10 cellular contexts compared by ENCODE assay signal in genomic region chr7:47380325-47381131, GRCh38.
DNase-seq lines count a peak whose midpoint lies in the region; ATAC-seq, FAIRE-seq and TF ChIP-seq lines count a peak whose summit lies in the region.
"Had no signal": no experiment of that assay in that cellular context is flagged by ENCODE, and none has a peak within 500 bp of the region (broad histone marks: within the 10 kb centered on the region; RNA-seq: fewer than 3 reads in every experiment).

No MANE protein-coding gene starts in this region.

- H3K36me3 ChIP-seq in HepG2 (replicated peaks in 1 of 2; ENCODE audit: control insufficient read depth in 1 of 2, insufficient read depth in 2 of 2, low read length in 2 of 2), result peaks cover 23 to 86% of the 10 kb centered on the region in 2 experiments
- H3K36me3 ChIP-seq in upper lobe of left lung, result no peaks in the 10 kb centered on the region

- CTCF ChIA-PET in HepG2 (lab: Yijun Ruan, JAX; ENCODE audit: low intra/inter-chr PET ratio, low total read pairs), result no interaction called here

- H3K4me1 ChIP-seq in HepG2 (ENCODE audit: insufficient read depth, low read length) (peaks cover 53% of the 10 kb centered on the region), upper lobe of left lung (peaks cover 5 to 21% (median 14%) of the 10 kb centered on the region in 4 donors)

- in situ Hi-C loops in HepG2 (cut with HindIII; ENCODE audit: extremely low pct_ligation_motif_present, low pct_unique_long_range_greater_than_20kb), result no loop called here

- no peak for TF ChIP-seq RAD21 in HepG2 (CRISPR knock-in tag; IDR thresholded peaks at IDR 0.05)

- H3K9me3 ChIP-seq in HepG2 (ENCODE audit: low read length) (no peaks in the 10 kb centered on the region), upper lobe of left lung (no peaks in the 10 kb centered on the region), T-helper 17 cell (ENCODE audit: control insufficient read depth, low read length, poor library complexity, severe bottlenecking) (no peaks in the 10 kb centered on the region)

- intact Hi-C loops in HepG2 (cut with micrococcal nuclease; ENCODE audit: unreplicated experiment), result loop anchor here (10.0 kb wide), 1 partner anchor 116 kb away; no protein-coding TSS in a partner anchor

- peaks cover 52% of the 10 kb centered on the region for H4K20me1 ChIP-seq in HepG2 (ENCODE audit: insufficient read depth, low read length)

- H3K4me3 ChIP-seq in coronary artery (peak overlapping the region; percentile 49), HepG2 (replicated peaks in 1 of 3; ENCODE audit: insufficient read depth in 1 of 3, low read depth in 2 of 3, low read length in 3 of 3) (no peak overlapping the region), upper lobe of left lung (peak overlapping the region in 2 of 4 donors; percentile 27 to 31)

- peak overlapping the region in 1 of 2 donors; percentile 64 for H3K27ac ChIP-seq in coronary artery
- H3K27ac ChIP-seq in HepG2 (ENCODE audit: extremely low read length, insufficient read depth, low read length), result peak overlapping the region; percentile 48
- peak overlapping the region; percentile 47 to 70 (median 61) for H3K27ac ChIP-seq in upper lobe of left lung

- H3K9ac ChIP-seq in HepG2 (ENCODE audit: insufficient read depth, low read depth, low read length), result no peak overlapping the region

- TF ChIP-seq CTCF in coronary artery (IDR thresholded peaks at IDR 0.05) (no peak), HepG2 (CRISPR knock-in tag; IDR thresholded peaks at IDR 0.05) (peak; percentile 14; the same call in 1 of the 2 replicates), upper lobe of left lung (IDR thresholded peaks at IDR 0.05) (no peak)

- H3K27me3 Mint-ChIP-seq in T-helper 17 cell, result peaks cover 6% of the 10 kb centered on the region
- H3K27me3 Mint-ChIP-seq: dendritic cell treated with granulocyte-macrophage colony-stimulating factor and Interleukin-4, amounts not matched to agents 40 ng/mL and 50 ng/mL, for 4 days had no signal

- peak; percentile 59 for DNase-seq in NCI-H2171 treated with DMSO at 0.1 percent for 48 hours (lab: John Stamatoyannopoulos, UW)
- DNase-seq in NCI-H2171 (lab: John Stamatoyannopoulos, UW), result no peak
- no peak for DNase-seq in coronary artery (ENCODE audit: low spot score)
- DNase-seq in HepG2 (ENCODE audit: low spot score), result peak; percentile 48
- no peak for DNase-seq in upper lobe of left lung
- no peak for DNase-seq in T-helper 17 cell

- no peak overlapping the region for H2AFZ ChIP-seq in HepG2 (ENCODE audit: low read length)

- no peak overlapping the region for H3K4me3 Mint-ChIP-seq in T-helper 17 cell
- H3K4me3 Mint-ChIP-seq: dendritic cell treated with granulocyte-macrophage colony-stimulating factor and Interleukin-4, amounts not matched to agents 40 ng/mL and 50 ng/mL, for 4 days had no signal

- no peak for TF ChIP-seq EP300 in HepG2 (IDR thresholded peaks at IDR 0.05; ENCODE audit: low read depth in 2 of 2, low read length in 2 of 2)
- no peak for TF ChIP-seq EP300 in HepG2 (CRISPR knock-in tag; IDR thresholded peaks at IDR 0.05; ENCODE audit: borderline replicate concordance)
- TF ChIP-seq EP300 in upper lobe of left lung (IDR thresholded peaks at IDR 0.05), result no peak

- no peaks in the 10 kb centered on the region for H3K36me3 Mint-ChIP-seq in T-helper 17 cell (ENCODE audit: low read depth)

- no peaks in the 10 kb centered on the region for H3K27me3 ChIP-seq in HepG2 (ENCODE audit: control insufficient read depth in 1 of 2, insufficient read depth in 2 of 2, low read length in 2 of 2)
- no peaks in the 10 kb centered on the region for H3K27me3 ChIP-seq in upper lobe of left lung

- peak overlapping the region; percentile 29; the same call in 1 of the 2 replicates for H3K4me2 ChIP-seq in HepG2 (ENCODE audit: low read depth, low read length)

- ATAC-seq in HepG2, result peak; percentile 60
- peak; percentile 14 to 41 for ATAC-seq in upper lobe of left lung (ENCODE audit: low FRiP score in 2 of 2)
- no peak for ATAC-seq in HG03045 (IDR thresholded peaks at IDR 0.05; ENCODE audit: unreplicated experiment)
- no peak for ATAC-seq in HG03097 (IDR thresholded peaks at IDR 0.05; ENCODE audit: low FRiP score, unreplicated experiment)
- ATAC-seq in T-helper 17 cell, result no peak

- no peak overlapping the region for H3K27ac Mint-ChIP-seq in T-helper 17 cell
- H3K27ac Mint-ChIP-seq: dendritic cell treated with granulocyte-macrophage colony-stimulating factor and Interleukin-4, amounts not matched to agents 40 ng/mL and 50 ng/mL, for 4 days had no signal

- no TSS peak for BruUV-seq in HepG2 (replicated peaks; lab: Mats Ljungman, UMichigan)

- peaks cover 12% of the 10 kb centered on the region for H3K79me2 ChIP-seq in HepG2 (ENCODE audit: insufficient read depth, low read length)

- H3K4me1 Mint-ChIP-seq in T-helper 17 cell, result no peaks in the 10 kb centered on the region

- TF ChIP-seq POLR2A in HepG2 (IDR thresholded peaks at IDR 0.05; ENCODE audit: insufficient read depth in 1 of 2, low read depth in 2 of 2, low read length in 2 of 2) (no peak), upper lobe of left lung (IDR thresholded peaks at IDR 0.05) (no peak)

- POLR2A ChIA-PET in HepG2 (lab: Yijun Ruan, JAX), result no interaction called here

- WGBS in HepG2 (ENCODE audit: low lambda C conversion rate), result 78% methylated on average over 12 of the region's 15 CpGs
- 57 to 71% methylated on average over 13 to 15 of the region's 15 CpGs for WGBS in upper lobe of left lung, 2 donors

- peak; percentile 68 for FAIRE-seq in HepG2 (lab: Jason Lieb, UNC)
- FAIRE-seq: A204.1 had no signal

TF ChIP-seq in HepG2, 621 proteins besides CTCF, POLR2A, EP300 and RAD21 (continues in another document):
- TF ChIP-seq MAX (IDR thresholded peaks at IDR 0.05) (0 out of 2 replicates have a peak, but pooled peaks have one; percentile 16), SIX4 (CRISPR knock-in tag; IDR thresholded peaks at IDR 0.05) (0 out of 2 replicates have a peak, but pooled peaks have one; percentile 19), TEAD3 (CRISPR knock-in tag; optimal IDR thresholded peaks at IDR 0.05; ENCODE audit: borderline replicate concordance) (peak; percentile 40), XRCC5 (optimal IDR thresholded peaks at IDR 0.05; ENCODE audit: low read length) (peak; percentile 64), ZBTB37 (CRISPR knock-in tag; IDR thresholded peaks at IDR 0.05) (peak; percentile 60; the same call in 1 of the 2 replicates), ZNF646 (CRISPR knock-in tag; IDR thresholded peaks at IDR 0.05) (peak; percentile 62; the same call in 1 of the 2 replicates)

Comparison
In these comparisons a context has a peak if more than half of its experiments do, and no peak if none do; other contexts are left out.
1. DNase-seq: peak in NCI-H2171 treated with DMSO at 0.1 percent for 48 hours (single experiment) and HepG2 (single experiment); none in NCI-H2171 (single experiment), coronary artery (single experiment), upper lobe of left lung (0 of 2) and T-helper 17 cell (0 of 3).
2. ATAC-seq: peak in HepG2 (single experiment) and upper lobe of left lung (2 of 2); none in HG03045 (single experiment), HG03097 (single experiment) and T-helper 17 cell (single experiment).